ENCODE assay signal across 13 cellular contexts in genomic region chr2:5673148-5673860, GRCh38. TPM values are rescaled to one million over a fixed set of nuclear protein-coding genes. Genes with fewer than 3 reads are reported as not detected.
DNase-seq lines count a peak whose midpoint lies in the region; ATAC-seq and TF ChIP-seq lines count a peak whose summit lies in the region.
"Had no signal": no experiment of that assay in that cellular context is flagged by ENCODE, and none has a peak within 500 bp of the region (broad histone marks: within the 10 kb centered on the region; RNA-seq: fewer than 3 reads in every experiment).

No MANE protein-coding gene starts in this region.

- no peaks in the 10 kb centered on the region for H3K9me2 ChIP-seq in Karpas-422 (replicated peaks; ENCODE audit: insufficient read depth, low read length)

- no peak overlapping the region for H3K9ac ChIP-seq in Karpas-422 (ENCODE audit: low read length)

- DNase-seq in D341Med (ENCODE audit: low spot score) (peak; percentile 60), NCI-H1105 (lab: John Stamatoyannopoulos, UW) (peak; percentile 43), chondrocyte (ENCODE audit: low spot score) (no peak), mesothelial cell of epicardium (ENCODE audit: low spot score in 2 of 2, unreplicated experiment in 2 of 2) (no peak), T-helper 2 cell (no peak), mesenteric fat pad (ENCODE audit: low spot score) (no peak), Karpas-422 (no peak)
- DNase-seq: Caco-2, Kasumi-1, natural killer cell had no signal

- H3K4me3 Mint-ChIP-seq in chondrocyte (ENCODE audit: unreplicated experiment) = peak overlapping the region; percentile 72
- H3K4me3 Mint-ChIP-seq in mesothelial cell of epicardium = peak overlapping the region; percentile 72
- H3K4me3 Mint-ChIP-seq: natural killer cell had no signal

- no peak for ATAC-seq in HG02840 (IDR thresholded peaks at IDR 0.05; ENCODE audit: low FRiP score, unreplicated experiment)
- ATAC-seq: natural killer cell had no signal

- H3K36me3 Mint-ChIP-seq in chondrocyte (ENCODE audit: low read depth) = no peaks in the 10 kb centered on the region
- no peaks in the 10 kb centered on the region for H3K36me3 Mint-ChIP-seq in mesothelial cell of epicardium

- no peaks in the 10 kb centered on the region for H3K4me1 ChIP-seq in Karpas-422 (ENCODE audit: low read length)
- H3K4me1 ChIP-seq: Caco-2 had no signal

- H3K79me2 ChIP-seq in Karpas-422 (ENCODE audit: low read length) = no peaks in the 10 kb centered on the region

- H3K36me3 ChIP-seq in Karpas-422 (ENCODE audit: insufficient read depth, low read length) = no peaks in the 10 kb centered on the region
- H3K36me3 ChIP-seq: thyroid gland had no signal

- H4K20me1 ChIP-seq in Karpas-422 (ENCODE audit: insufficient read depth, low read depth, low read length) = no peaks in the 10 kb centered on the region

- no peaks in the 10 kb centered on the region for H3K27me3 ChIP-seq in Karpas-422 (ENCODE audit: low read length)
- H3K27me3 ChIP-seq: thyroid gland had no signal

- no peak overlapping the region for H2AFZ ChIP-seq in Karpas-422 (ENCODE audit: low read length)

- H3K27ac Mint-ChIP-seq in chondrocyte (ENCODE audit: unreplicated experiment) (peak overlapping the region; percentile 73), mesothelial cell of epicardium (no peak overlapping the region)
- H3K27ac Mint-ChIP-seq: activated T-helper 2 cell treated with anti-CD3 and anti-CD28 coated beads, Interferon-gamma antibody, Interleukin-2, Interleukin-4, amounts not matched to agents 10 μg/mL and 5 μg/mL and 100 μg/mL, durations not matched to agents 14 hours and 24 hours and 36 hours; natural killer cell had no signal

- H3K9me3 Mint-ChIP-seq in chondrocyte (ENCODE audit: low read depth) = no peaks in the 10 kb centered on the region
- no peaks in the 10 kb centered on the region for H3K9me3 Mint-ChIP-seq in mesothelial cell of epicardium
- H3K9me3 Mint-ChIP-seq: activated T-helper 2 cell treated with anti-CD3 and anti-CD28 coated beads, Interferon-gamma antibody, Interleukin-2, Interleukin-4, amounts not matched to agents 10 μg/mL and 5 μg/mL and 100 μg/mL, durations not matched to agents 14 hours and 24 hours and 36 hours had no signal

- no peak overlapping the region for H3K27ac ChIP-seq in Karpas-422 (ENCODE audit: low read length)
- H3K27ac ChIP-seq: thyroid gland had no signal

- H3K27me3 Mint-ChIP-seq in chondrocyte (ENCODE audit: low read depth) (no peaks in the 10 kb centered on the region), mesothelial cell of epicardium (ENCODE audit: low read depth) (peaks cover 14% of the 10 kb centered on the region)

- TF ChIP-seq CTCF in chondrocyte (IDR thresholded peaks at IDR 0.05) (peak; percentile 10), mesothelial cell of epicardium (IDR thresholded peaks at IDR 0.05; ENCODE audit: unreplicated experiment) (no peak)

- no peak overlapping the region for H3K4me2 ChIP-seq in Karpas-422 (ENCODE audit: low read depth, low read length, poor library complexity, severe bottlenecking)

- H3K9me3 ChIP-seq in Karpas-422 (ENCODE audit: low read length) = no peaks in the 10 kb centered on the region
- H3K9me3 ChIP-seq: Caco-2, thyroid gland had no signal

- H3K4me1 Mint-ChIP-seq in chondrocyte (ENCODE audit: low read depth) (peaks cover 36% of the 10 kb centered on the region), mesothelial cell of epicardium (peaks cover 28% of the 10 kb centered on the region)
- H3K4me1 Mint-ChIP-seq: natural killer cell had no signal

- no peak overlapping the region for H3K4me3 ChIP-seq in Karpas-422 (ENCODE audit: low read length)

RNA-seq across cellular contexts. Expression of gene SOX11, which starts 18.9 kb away (rescaled TPM):
- total RNA-seq in chondrocyte (31.6 to 46.6 TPM (median 32.1 TPM) in 3 replicates), mesothelial cell of epicardium (45.0 to 47.0 TPM (median 46.2 TPM) in 3 replicates), mesenteric fat pad (not detected)
- not detected in 2 replicates for total RNA-seq in Karpas-422 (2014; rRNA removed; shearing (Covaris generic); ENCODE audit: low replicate concordance)
- total RNA-seq: activated T-helper 2 cell treated with anti-CD3 and anti-CD28 coated beads, Interferon-gamma antibody, Interleukin-2, Interleukin-4, amounts not matched to agents 10 μg/mL and 5 μg/mL and 100 μg/mL, durations not matched to agents 14 hours and 24 hours and 36 hours; Caco-2; natural killer cell; thyroid gland had no signal

Comparison
In these comparisons a context has a peak if more than half of its experiments do, and no peak if none do; other contexts are left out.
1. DNase-seq: peak in D341Med (single experiment) and NCI-H1105 (single experiment); none in chondrocyte (single experiment), mesothelial cell of epicardium (0 of 2), T-helper 2 cell (0 of 5), mesenteric fat pad (single experiment) and Karpas-422 (single experiment).
2. RNA of gene SOX11, which starts 18.9 kb away (total RNA-seq): 45.0 to 47.0 TPM in mesothelial cell of epicardium and 31.6 to 46.6 TPM in chondrocyte; not detected in mesenteric fat pad (single experiment) and not detected in Karpas-422; every median in the first group is over 10 times any median in the second.